Comparison of ENCODE assay signal across 8 cellular contexts in genomic region chr9:136881691-136882108, GRCh38. TPM values are rescaled to one million over a fixed set of nuclear protein-coding genes. Genes with fewer than 3 reads are reported as not detected.
DNase-seq lines count a peak whose midpoint lies in the region; ATAC-seq, FAIRE-seq and TF ChIP-seq lines count a peak whose summit lies in the region.

No MANE protein-coding gene starts in this region.

- peak overlapping the region; percentile 35 for H3K4me3 Mint-ChIP-seq in osteocyte (ENCODE audit: unreplicated experiment)

- H3K36me3 ChIP-seq in Panc1 (ENCODE audit: control insufficient read depth, insufficient read depth, low read length): no peaks in the 10 kb centered on the region; the same call in 1 of the 2 replicates
- no peaks in the 10 kb centered on the region for H3K36me3 ChIP-seq in GM12878 (ENCODE audit: control insufficient read depth in 2 of 2, insufficient read depth in 2 of 2, low read length in 1 of 2)
- no peaks in the 10 kb centered on the region for H3K36me3 ChIP-seq in BE2C

- DNase-seq in Panc1 (ENCODE audit: low read depth, low spot score) (no peak), GM12878 (ENCODE audit: low read depth, low spot score) (peak; percentile 40), osteocyte (ENCODE audit: extremely low spot score, unreplicated experiment) (no peak), HT-29 (ENCODE audit: low spot score) (no peak), BE2C (no peak), NCI-H2107 (lab: John Stamatoyannopoulos, UW) (no peak), SIG-M5 (lab: John Stamatoyannopoulos, UW) (no peak)

- SMC1A ChIA-PET in GM12878 (lab: Charles Lee; ENCODE audit: uncharacterized antibody, unreplicated experiment): interaction anchor here (0.8 to 8.0 kb wide), 7 partner anchors 10 to 71 kb away, joined by 3 to 70 read pairs (median 4); partner anchors contain the start of gene AJM1

- ATAC-seq in Panc1 (0 out of 2 replicates have a peak, but pooled peaks have one; percentile 14), GM12878 (peak; percentile 43)

- FAIRE-seq in GM12878 (lab: Jason Lieb, UNC): peak; percentile 71

- peak overlapping the region; percentile 72 for H2AFZ ChIP-seq in GM12878 (ENCODE audit: control insufficient read depth, low read depth, low read length)

- peaks cover 4% of the 10 kb centered on the region for H3K27me3 Mint-ChIP-seq in osteocyte (ENCODE audit: unreplicated experiment)

- peaks cover 14% of the 10 kb centered on the region for H3K79me2 ChIP-seq in GM12878 (ENCODE audit: control insufficient read depth, insufficient read depth, low read length)

- TF ChIP-seq CTCF in Panc1 (IDR thresholded peaks at IDR 0.05): no peak
- no peak for TF ChIP-seq CTCF in GM12878 (IDR thresholded peaks at IDR 0.05 in 2 of 3, conservative IDR thresholded peaks at IDR 0.05 in 1 of 3; ENCODE audit: control insufficient read depth in 2 of 3, extremely low read depth in 1 of 3, insufficient read depth in 1 of 3, low read depth in 3 of 3, low read length in 3 of 3)
- no peak for TF ChIP-seq CTCF in osteocyte (IDR thresholded peaks at IDR 0.05)
- no peak for TF ChIP-seq CTCF in BE2C (IDR thresholded peaks at IDR 0.05; ENCODE audit: low read depth, low read length)

- peak overlapping the region; percentile 67 for H3K9ac ChIP-seq in GM12878 (ENCODE audit: control insufficient read depth, insufficient read depth, low read length)

- H3K36me3 Mint-ChIP-seq in osteocyte (ENCODE audit: unreplicated experiment): no peaks in the 10 kb centered on the region

- CTCF ChIA-PET in Panc1 (lab: Charles Lee) (interaction anchor here (0.5 to 1.1 kb wide), 3 partner anchors 17 to 91 kb away, joined by 3 read pairs; no protein-coding TSS in a partner anchor), GM12878 (lab: Yijun Ruan, JAX) (interaction anchor here (1.1 to 6.9 kb wide), 9 partner anchors 13 to 154 kb away, joined by 3 to 46 read pairs (median 9); partner anchors contain the start of gene AJM1)

- peak overlapping the region; percentile 90 for H3K4me2 ChIP-seq in GM12878 (ENCODE audit: control insufficient read depth, insufficient read depth)

- H3K27me3 ChIP-seq in Panc1 (ENCODE audit: control insufficient read depth, insufficient read depth, low read length) (no peaks in the 10 kb centered on the region), GM12878 (replicated peaks in 1 of 2; ENCODE audit: control insufficient read depth in 2 of 2, insufficient read depth in 2 of 2, low read length in 1 of 2) (no peaks in the 10 kb centered on the region), BE2C (no peaks in the 10 kb centered on the region)

- WGBS in GM12878 (ENCODE audit: insufficient coverage, insufficient replicate concordance, low lambda C conversion rate, missing lambda C conversion rate): 0% methylated on average over 9 of the region's 9 CpGs

- TF ChIP-seq RAD21 in GM12878 (IDR thresholded peaks at IDR 0.05; ENCODE audit: insufficient read depth, low read depth, low read length): no peak

- H3K27ac ChIP-seq in Panc1 (ENCODE audit: low read length) (peak overlapping the region; percentile 75), GM12878 (ENCODE audit: control insufficient read depth, insufficient read depth) (peak overlapping the region; percentile 85)

- no peaks in the 10 kb centered on the region for H4K20me1 ChIP-seq in GM12878 (ENCODE audit: control insufficient read depth, insufficient read depth)

- H3K27ac Mint-ChIP-seq in osteocyte (ENCODE audit: unreplicated experiment): no peak overlapping the region

- no TSS peak for BruUV-seq in Panc1 (replicated peaks; lab: Mats Ljungman, UMichigan)
- no TSS peak for BruUV-seq in GM12878 (replicated peaks; lab: Mats Ljungman, UMichigan)

- in situ Hi-C loops in Panc1 (cut with HindIII; ENCODE audit: low pct_unique_long_range_greater_than_20kb, low sequenced_read_pairs) (no loop called here), GM12878 (cut with MboI) (no loop called here)

- POLR2A ChIA-PET in Panc1 (lab: Charles Lee) (no interaction called here), GM12878 (lab: Charles Lee) (interaction anchor here (0.8 to 4.6 kb wide), 11 partner anchors 9 to 268 kb away, joined by 3 to 41 read pairs (median 4); partner anchors contain the start of genes RABL6 and SAPCD2)

- H3K4me3 ChIP-seq in Panc1 (ENCODE audit: low read depth in 2 of 2, low read length in 2 of 2) (peak overlapping the region in 1 of 2 experiments; percentile 40; a peak in 2 of 4 replicates), GM12878 (peak overlapping the region; percentile 64; the same call in 1 of the 2 replicates), BE2C (ENCODE audit: low read depth, low read length) (no peak overlapping the region)

- intact Hi-C loops in Panc1 (cut with micrococcal nuclease; ENCODE audit: unreplicated experiment): no loop called here
- intact Hi-C loops in GM12878 (cut with micrococcal nuclease; ENCODE audit: unreplicated experiment): loop anchor here (5.0 to 10.0 kb wide), 2 partner anchors 34 to 77 kb away; partner anchors contain the start of genes PHPT1 and RABL6

- no peak for TF ChIP-seq EP300 in GM12878 (IDR thresholded peaks at IDR 0.05; ENCODE audit: borderline replicate concordance in 1 of 2, control insufficient read depth in 1 of 2, low read depth in 2 of 2, low read length in 2 of 2)

- H3K4me1 ChIP-seq in Panc1 (ENCODE audit: control insufficient read depth, insufficient read depth, low read length): peaks cover 29% of the 10 kb centered on the region
- H3K4me1 ChIP-seq in GM12878 (ENCODE audit: control insufficient read depth, insufficient read depth, low read length): peaks cover 40% of the 10 kb centered on the region
- no peaks in the 10 kb centered on the region for H3K4me1 ChIP-seq in BE2C

- peaks cover 18% of the 10 kb centered on the region for H3K4me1 Mint-ChIP-seq in osteocyte (ENCODE audit: unreplicated experiment)

- TF ChIP-seq POLR2A in GM18526 (IDR thresholded peaks at IDR 0.05; ENCODE audit: extremely low read depth, insufficient read length) (peak; percentile 21), GM12878 (IDR thresholded peaks at IDR 0.05; ENCODE audit: low read depth, low read length) (no peak)

- RAD21 ChIA-PET in GM12878 (lab: Charles Lee; ENCODE audit: unreplicated experiment): interaction anchor here (0.6 to 2.0 kb wide), 8 partner anchors 12 to 188 kb away, joined by 3 to 23 read pairs (median 4); partner anchors contain the start of genes AJM1, FUT7 and SAPCD2

- no peaks in the 10 kb centered on the region for H3K9me3 Mint-ChIP-seq in osteocyte (ENCODE audit: unreplicated experiment)

- no peaks in the 10 kb centered on the region for H3K9me3 ChIP-seq in Panc1 (ENCODE audit: control insufficient read depth, insufficient read depth, low read depth, low read length)
- no peaks in the 10 kb centered on the region for H3K9me3 ChIP-seq in GM12878 (replicated peaks; ENCODE audit: control insufficient read depth, insufficient read depth, low read length)
- H3K9me3 ChIP-seq in BE2C: no peaks in the 10 kb centered on the region; the same call in 1 of the 2 replicates

RNA-seq across cellular contexts. Expression of gene TRAF2, which starts 4.6 kb away (rescaled TPM):
- total RNA-seq in Panc1 (2021; ENCODE audit: unreplicated experiment): 48.7 TPM
- 43.7 TPM for polyA plus RNA-seq in Panc1 (2012; ENCODE audit: insufficient read length)
- total RNA-seq in GM12878 (2013; cell fraction: nucleolus; rRNA removed): 38.1 and 39.7 TPM in 2 replicates
- total RNA-seq in GM12878 (2014; rRNA removed): 15.8 and 16.8 TPM in 2 replicates
- total RNA-seq in GM12878 (2014; rRNA removed; fragmentation: Illumina TruSeq; extraction: Trizol): 12.3 and 13.2 TPM in 2 replicates
- 31.0 and 33.5 TPM in 2 replicates for total RNA-seq in GM12878 (2021)
- 5.8 TPM for polyA plus RNA-seq in GM12878 (2011; ENCODE audit: low read depth)
- polyA plus RNA-seq in GM12878 (2011; rRNA removed): 10.5 and 21.6 TPM in 2 replicates
- 27.2 and 41.1 TPM in 2 replicates for polyA plus RNA-seq in GM12878 (2011; cell fraction: cytosol; rRNA removed)
- polyA plus RNA-seq in GM12878 (2011; cell fraction: nucleus; rRNA removed): 41.5 and 49.9 TPM in 2 replicates
- polyA plus RNA-seq in GM12878 (2012): 13.9 and 17.4 TPM in 2 replicates
- 1.9 and 10.0 TPM in 2 replicates for polyA plus RNA-seq in GM12878 (2014; fragmentation: Illumina TruSeq; extraction: Trizol)
- polyA plus RNA-seq in GM12878 (2014; fragmentation: Nextera tagmentation; extraction: Ambion mirVana): 1 to 10 TPM in 1 of 2 experiments, under 1 TPM in 1; 0.34 to 1.1 TPM
- 28.1 and 29.4 TPM in 2 replicates for polyA plus RNA-seq in GM12878 (2014; rRNA removed)
- polyA plus RNA-seq in GM12878 (2016; fragmentation: Nextera tagmentation; extraction: Ambion mirVana): 10 to 100 TPM; 39.3 to 39.5 TPM
- polyA minus RNA-seq in GM12878 (2011; rRNA and poly(A)+ RNA removed): 17.8 and 29.4 TPM in 2 replicates
- polyA minus RNA-seq in GM12878 (2011; cell fraction: cytosol; rRNA and poly(A)+ RNA removed): 10.8 and 15.8 TPM in 2 replicates
- polyA minus RNA-seq in GM12878 (2011; cell fraction: nucleus; rRNA and poly(A)+ RNA removed): 31.7 and 38.1 TPM in 2 replicates
- 12.2 and 14.4 TPM in 2 replicates for total RNA-seq in osteocyte
- total RNA-seq in HT-29 (2014; rRNA removed; shearing (Covaris generic)): 36.4 and 36.7 TPM in 2 replicates
- 26.8 TPM for polyA plus RNA-seq in BE2C (2012; ENCODE audit: insufficient read depth, insufficient read length, low read depth)

RNA-seq across cellular contexts. Expression of gene EDF1, which starts 15.6 kb away (rescaled TPM):
- total RNA-seq in Panc1 (2021; ENCODE audit: unreplicated experiment): 270 TPM
- 595 TPM for polyA plus RNA-seq in Panc1 (2012; ENCODE audit: insufficient read length)
- total RNA-seq in GM12878 (2013; cell fraction: nucleolus; rRNA removed): 70.5 and 88.5 TPM in 2 replicates
- total RNA-seq in GM12878 (2014; rRNA removed): 312 and 337 TPM in 2 replicates
- 320 and 361 TPM in 2 replicates for total RNA-seq in GM12878 (2014; rRNA removed; fragmentation: Illumina TruSeq; extraction: Trizol)
- total RNA-seq in GM12878 (2021): 319 and 330 TPM in 2 replicates
- polyA plus RNA-seq in GM12878 (2011; ENCODE audit: low read depth): 201 TPM
- polyA plus RNA-seq in GM12878 (2011; rRNA removed): 265 and 335 TPM in 2 replicates
- polyA plus RNA-seq in GM12878 (2011; cell fraction: cytosol; rRNA removed): 364 and 406 TPM in 2 replicates
- 197 and 264 TPM in 2 replicates for polyA plus RNA-seq in GM12878 (2011; cell fraction: nucleus; rRNA removed)
- polyA plus RNA-seq in GM12878 (2012): 366 and 424 TPM in 2 replicates
- 98.0 and 304 TPM in 2 replicates for polyA plus RNA-seq in GM12878 (2014; fragmentation: Illumina TruSeq; extraction: Trizol)
- polyA plus RNA-seq in GM12878 (2014; fragmentation: Nextera tagmentation; extraction: Ambion mirVana): 100 to 1,000 TPM; 110 to 177 TPM
- polyA plus RNA-seq in GM12878 (2014; rRNA removed): 418 and 469 TPM in 2 replicates
- polyA plus RNA-seq in GM12878 (2016; fragmentation: Nextera tagmentation; extraction: Ambion mirVana): 100 to 1,000 TPM; 508 to 533 TPM
- polyA minus RNA-seq in GM12878 (2011; rRNA and poly(A)+ RNA removed): 98.5 and 108 TPM in 2 replicates
- 77.8 and 81.8 TPM in 2 replicates for polyA minus RNA-seq in GM12878 (2011; cell fraction: cytosol; rRNA and poly(A)+ RNA removed)
- 29.1 and 55.4 TPM in 2 replicates for polyA minus RNA-seq in GM12878 (2011; cell fraction: nucleus; rRNA and poly(A)+ RNA removed)
- 338 and 342 TPM in 2 replicates for total RNA-seq in osteocyte
- total RNA-seq in HT-29 (2014; rRNA removed; shearing (Covaris generic)): 428 and 484 TPM in 2 replicates
- 1,797 TPM for polyA plus RNA-seq in BE2C (2012; ENCODE audit: insufficient read depth, insufficient read length, low read depth)

RNA-seq across cellular contexts. Expression of gene MAMDC4, which starts 29.6 kb away (rescaled TPM):
- 6.3 TPM for total RNA-seq in Panc1 (2021; ENCODE audit: unreplicated experiment)
- 7.1 TPM for polyA plus RNA-seq in Panc1 (2012; ENCODE audit: insufficient read length)
- 29.6 and 35.9 TPM in 2 replicates for total RNA-seq in GM12878 (2013; cell fraction: nucleolus; rRNA removed)
- 2.9 and 4.5 TPM in 2 replicates for total RNA-seq in GM12878 (2014; rRNA removed)
- 0.41 and 0.85 TPM in 2 replicates for total RNA-seq in GM12878 (2014; rRNA removed; fragmentation: Illumina TruSeq; extraction: Trizol)
- 4.3 and 4.8 TPM in 2 replicates for total RNA-seq in GM12878 (2021)
- 0.41 TPM for polyA plus RNA-seq in GM12878 (2011; ENCODE audit: low read depth)
- 1.1 and 2.4 TPM in 2 replicates for polyA plus RNA-seq in GM12878 (2011; rRNA removed)
- 2.3 and 4.8 TPM in 2 replicates for polyA plus RNA-seq in GM12878 (2011; cell fraction: cytosol; rRNA removed)
- 153 and 158 TPM in 2 replicates for polyA plus RNA-seq in GM12878 (2011; cell fraction: nucleus; rRNA removed)
- 4.2 and 5.7 TPM in 2 replicates for polyA plus RNA-seq in GM12878 (2012)
- polyA plus RNA-seq in GM12878 (2014; fragmentation: Illumina TruSeq; extraction: Trizol): 0.40 TPM in 1 of 2 replicates, not detected in the other
- under 1 TPM in 1 of 2 experiments, not detected in 1; 0.22 TPM for polyA plus RNA-seq in GM12878 (2014; fragmentation: Nextera tagmentation; extraction: Ambion mirVana)
- 5.7 and 8.2 TPM in 2 replicates for polyA plus RNA-seq in GM12878 (2014; rRNA removed)
- 1 to 10 TPM; 2.0 to 2.4 TPM for polyA plus RNA-seq in GM12878 (2016; fragmentation: Nextera tagmentation; extraction: Ambion mirVana)
- polyA minus RNA-seq in GM12878 (2011; rRNA and poly(A)+ RNA removed): 0.44 and 2.1 TPM in 2 replicates
- polyA minus RNA-seq in GM12878 (2011; cell fraction: cytosol; rRNA and poly(A)+ RNA removed): 0.21 and 1.5 TPM in 2 replicates
- polyA minus RNA-seq in GM12878 (2011; cell fraction: nucleus; rRNA and poly(A)+ RNA removed): 9.8 and 12.2 TPM in 2 replicates
- total RNA-seq in osteocyte: 7.4 and 9.4 TPM in 2 replicates
- 14.9 and 29.8 TPM in 2 replicates for total RNA-seq in HT-29 (2014; rRNA removed; shearing (Covaris generic))
- 4.4 TPM for polyA plus RNA-seq in BE2C (2012; ENCODE audit: insufficient read depth, insufficient read length, low read depth)

RNA-seq across cellular contexts. Expression of gene PHPT1, which starts 32.5 kb away (rescaled TPM):
- 204 TPM for total RNA-seq in Panc1 (2021; ENCODE audit: unreplicated experiment)
- polyA plus RNA-seq in Panc1 (2012; ENCODE audit: insufficient read length): 307 TPM
- total RNA-seq in GM12878 (2013; cell fraction: nucleolus; rRNA removed): 66.9 and 74.5 TPM in 2 replicates
- 123 and 124 TPM in 2 replicates for total RNA-seq in GM12878 (2014; rRNA removed)
- total RNA-seq in GM12878 (2014; rRNA removed; fragmentation: Illumina TruSeq; extraction: Trizol): 59.6 and 70.6 TPM in 2 replicates
- total RNA-seq in GM12878 (2021): 131 and 132 TPM in 2 replicates
- 68.1 TPM for polyA plus RNA-seq in GM12878 (2011; ENCODE audit: low read depth)
- 39.9 and 90.2 TPM in 2 replicates for polyA plus RNA-seq in GM12878 (2011; rRNA removed)
- polyA plus RNA-seq in GM12878 (2011; cell fraction: cytosol; rRNA removed): 155 and 276 TPM in 2 replicates
- 525 and 671 TPM in 2 replicates for polyA plus RNA-seq in GM12878 (2011; cell fraction: nucleus; rRNA removed)
- polyA plus RNA-seq in GM12878 (2012): 128 and 143 TPM in 2 replicates
- 7.1 and 56.2 TPM in 2 replicates for polyA plus RNA-seq in GM12878 (2014; fragmentation: Illumina TruSeq; extraction: Trizol)
- 100 to 1,000 TPM; 169 to 200 TPM for polyA plus RNA-seq in GM12878 (2014; fragmentation: Nextera tagmentation; extraction: Ambion mirVana)
- 148 and 151 TPM in 2 replicates for polyA plus RNA-seq in GM12878 (2014; rRNA removed)
- 100 to 1,000 TPM; 306 to 323 TPM for polyA plus RNA-seq in GM12878 (2016; fragmentation: Nextera tagmentation; extraction: Ambion mirVana)
- 13.4 and 29.2 TPM in 2 replicates for polyA minus RNA-seq in GM12878 (2011; rRNA and poly(A)+ RNA removed)
- polyA minus RNA-seq in GM12878 (2011; cell fraction: cytosol; rRNA and poly(A)+ RNA removed): 21.8 and 22.6 TPM in 2 replicates
- polyA minus RNA-seq in GM12878 (2011; cell fraction: nucleus; rRNA and poly(A)+ RNA removed): 48.0 and 54.5 TPM in 2 replicates
- 131 and 142 TPM in 2 replicates for total RNA-seq in osteocyte
- total RNA-seq in HT-29 (2014; rRNA removed; shearing (Covaris generic)): 230 and 232 TPM in 2 replicates
- polyA plus RNA-seq in BE2C (2012; ENCODE audit: insufficient read depth, insufficient read length, low read depth): 544 TPM

RNA-seq across cellular contexts. Expression of gene AJM1, which starts 39.4 kb away (rescaled TPM):
- 7.2 TPM for total RNA-seq in Panc1 (2021; ENCODE audit: unreplicated experiment)
- 11.9 TPM for polyA plus RNA-seq in Panc1 (2012; ENCODE audit: insufficient read length)
- 13.9 and 16.4 TPM in 2 replicates for total RNA-seq in GM12878 (2013; cell fraction: nucleolus; rRNA removed)
- 0.98 and 1.2 TPM in 2 replicates for total RNA-seq in GM12878 (2014; rRNA removed)
- total RNA-seq in GM12878 (2014; rRNA removed; fragmentation: Illumina TruSeq; extraction: Trizol): 0.27 and 0.46 TPM in 2 replicates
- 1.9 and 2.5 TPM in 2 replicates for total RNA-seq in GM12878 (2021)
- polyA plus RNA-seq in GM12878 (2011; ENCODE audit: low read depth): 0.25 TPM
- 0.55 and 1.2 TPM in 2 replicates for polyA plus RNA-seq in GM12878 (2011; rRNA removed)
- 0.97 and 1.9 TPM in 2 replicates for polyA plus RNA-seq in GM12878 (2011; cell fraction: cytosol; rRNA removed)
- polyA plus RNA-seq in GM12878 (2011; cell fraction: nucleus; rRNA removed): 35.1 and 40.0 TPM in 2 replicates
- polyA plus RNA-seq in GM12878 (2012): 1.9 and 2.7 TPM in 2 replicates
- polyA plus RNA-seq in GM12878 (2014; fragmentation: Illumina TruSeq; extraction: Trizol): 0.06 TPM in 1 of 2 replicates, not detected in the other
- not detected for polyA plus RNA-seq in GM12878 (2014; fragmentation: Nextera tagmentation; extraction: Ambion mirVana)
- polyA plus RNA-seq in GM12878 (2014; rRNA removed): 1.6 and 2.7 TPM in 2 replicates
- under 1 TPM; 0.54 to 0.82 TPM for polyA plus RNA-seq in GM12878 (2016; fragmentation: Nextera tagmentation; extraction: Ambion mirVana)
- 0.07 and 0.62 TPM in 2 replicates for polyA minus RNA-seq in GM12878 (2011; rRNA and poly(A)+ RNA removed)
- polyA minus RNA-seq in GM12878 (2011; cell fraction: cytosol; rRNA and poly(A)+ RNA removed): 0.31 and 1.1 TPM in 2 replicates
- polyA minus RNA-seq in GM12878 (2011; cell fraction: nucleus; rRNA and poly(A)+ RNA removed): 3.6 and 4.8 TPM in 2 replicates
- total RNA-seq in osteocyte: 4.4 and 4.5 TPM in 2 replicates
- 9.0 and 9.4 TPM in 2 replicates for total RNA-seq in HT-29 (2014; rRNA removed; shearing (Covaris generic))
- 37.9 TPM for polyA plus RNA-seq in BE2C (2012; ENCODE audit: insufficient read depth, insufficient read length, low read depth)
